In the genomic region with DNA sequence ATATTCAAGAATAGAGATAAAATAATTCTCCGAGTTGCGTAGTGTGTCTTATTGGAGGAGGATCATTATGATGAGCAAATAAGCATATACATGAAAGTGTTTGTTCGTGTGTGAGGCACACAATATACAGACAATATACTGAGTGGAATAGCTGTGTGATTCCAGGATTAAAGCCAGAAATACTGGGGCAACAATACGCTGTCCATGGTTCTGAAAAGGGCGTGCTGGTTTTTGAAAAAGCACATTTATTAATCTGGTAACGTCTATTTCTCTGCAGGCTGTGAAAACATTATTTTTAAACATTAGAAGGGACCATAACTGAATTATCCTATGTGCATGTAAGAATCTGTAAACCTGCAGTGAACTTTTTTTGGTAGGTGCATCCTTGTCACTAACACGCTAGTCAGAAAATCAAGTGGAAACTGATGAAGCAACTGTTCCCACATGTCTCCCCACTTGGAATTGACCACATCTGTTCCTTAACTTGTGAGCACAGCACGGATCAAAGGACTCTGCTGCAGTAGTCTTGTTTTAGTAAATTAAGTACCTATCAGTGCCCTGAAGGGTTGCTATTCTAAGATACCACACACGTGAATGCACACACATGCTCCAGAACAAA, we compare ENCODE assay signal across 2 cellular contexts.
TF ChIP-seq lines count a peak whose summit lies in the region.

No MANE protein-coding gene starts in this region.

TF ChIP-seq in GM23338, 12 proteins besides CTCF, POLR2A, EP300 and RAD21:
- TF ChIP-seq EZH2phosphoT487 (IDR thresholded peaks at IDR 0.05; ENCODE audit: unreplicated experiment), result no peak
- TF ChIP-seq, protein P1, sequence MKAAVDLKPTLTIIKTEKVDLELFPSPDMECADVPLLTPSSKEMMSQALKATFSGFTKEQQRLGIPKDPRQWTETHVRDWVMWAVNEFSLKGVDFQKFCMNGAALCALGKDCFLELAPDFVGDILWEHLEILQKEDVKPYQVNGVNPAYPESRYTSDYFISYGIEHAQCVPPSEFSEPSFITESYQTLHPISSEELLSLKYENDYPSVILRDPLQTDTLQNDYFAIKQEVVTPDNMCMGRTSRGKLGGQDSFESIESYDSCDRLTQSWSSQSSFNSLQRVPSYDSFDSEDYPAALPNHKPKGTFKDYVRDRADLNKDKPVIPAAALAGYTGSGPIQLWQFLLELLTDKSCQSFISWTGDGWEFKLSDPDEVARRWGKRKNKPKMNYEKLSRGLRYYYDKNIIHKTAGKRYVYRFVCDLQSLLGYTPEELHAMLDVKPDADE (IDR thresholded peaks at IDR 0.05), result no peak
- TF ChIP-seq, protein P2, sequence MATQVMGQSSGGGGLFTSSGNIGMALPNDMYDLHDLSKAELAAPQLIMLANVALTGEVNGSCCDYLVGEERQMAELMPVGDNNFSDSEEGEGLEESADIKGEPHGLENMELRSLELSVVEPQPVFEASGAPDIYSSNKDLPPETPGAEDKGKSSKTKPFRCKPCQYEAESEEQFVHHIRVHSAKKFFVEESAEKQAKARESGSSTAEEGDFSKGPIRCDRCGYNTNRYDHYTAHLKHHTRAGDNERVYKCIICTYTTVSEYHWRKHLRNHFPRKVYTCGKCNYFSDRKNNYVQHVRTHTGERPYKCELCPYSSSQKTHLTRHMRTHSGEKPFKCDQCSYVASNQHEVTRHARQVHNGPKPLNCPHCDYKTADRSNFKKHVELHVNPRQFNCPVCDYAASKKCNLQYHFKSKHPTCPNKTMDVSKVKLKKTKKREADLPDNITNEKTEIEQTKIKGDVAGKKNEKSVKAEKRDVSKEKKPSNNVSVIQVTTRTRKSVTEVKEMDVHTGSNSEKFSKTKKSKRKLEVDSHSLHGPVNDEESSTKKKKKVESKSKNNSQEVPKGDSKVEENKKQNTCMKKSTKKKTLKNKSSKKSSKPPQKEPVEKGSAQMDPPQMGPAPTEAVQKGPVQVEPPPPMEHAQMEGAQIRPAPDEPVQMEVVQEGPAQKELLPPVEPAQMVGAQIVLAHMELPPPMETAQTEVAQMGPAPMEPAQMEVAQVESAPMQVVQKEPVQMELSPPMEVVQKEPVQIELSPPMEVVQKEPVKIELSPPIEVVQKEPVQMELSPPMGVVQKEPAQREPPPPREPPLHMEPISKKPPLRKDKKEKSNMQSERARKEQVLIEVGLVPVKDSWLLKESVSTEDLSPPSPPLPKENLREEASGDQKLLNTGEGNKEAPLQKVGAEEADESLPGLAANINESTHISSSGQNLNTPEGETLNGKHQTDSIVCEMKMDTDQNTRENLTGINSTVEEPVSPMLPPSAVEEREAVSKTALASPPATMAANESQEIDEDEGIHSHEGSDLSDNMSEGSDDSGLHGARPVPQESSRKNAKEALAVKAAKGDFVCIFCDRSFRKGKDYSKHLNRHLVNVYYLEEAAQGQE (IDR thresholded peaks at IDR 0.05; ENCODE audit: unreplicated experiment), result peak; percentile 87

TF ChIP-seq in endothelial cell of umbilical vein, 7 proteins besides CTCF, POLR2A, EP300 and RAD21:
- no peak for TF ChIP-seq POLR2AphosphoS5 (IDR thresholded peaks at IDR 0.05; ENCODE audit: insufficient read depth, low read depth, low read length)
- no peak for TF ChIP-seq EZH2 (IDR thresholded peaks at IDR 0.05; ENCODE audit: borderline replicate concordance, low read depth, low read length, severe bottlenecking)
- no peak for TF ChIP-seq MYC (IDR thresholded peaks at IDR 0.05; ENCODE audit: low read depth, low read length)
- TF ChIP-seq GATA2 (IDR thresholded peaks at IDR 0.05; ENCODE audit: insufficient read depth, insufficient read length, low read depth, low read length), result no peak
- TF ChIP-seq, protein P3, sequence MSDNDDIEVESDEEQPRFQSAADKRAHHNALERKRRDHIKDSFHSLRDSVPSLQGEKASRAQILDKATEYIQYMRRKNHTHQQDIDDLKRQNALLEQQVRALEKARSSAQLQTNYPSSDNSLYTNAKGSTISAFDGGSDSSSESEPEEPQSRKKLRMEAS (IDR thresholded peaks at IDR 0.05; ENCODE audit: insufficient read depth, insufficient read length), result no peak
- no peak for TF ChIP-seq FOS (IDR thresholded peaks at IDR 0.05; ENCODE audit: borderline replicate concordance, insufficient read depth, low read length)
- TF ChIP-seq JUN (IDR thresholded peaks at IDR 0.05; ENCODE audit: borderline replicate concordance, insufficient read depth, insufficient read length, low read depth), result no peak
TF ChIP-seq in endothelial cell of umbilical vein: peak in this region for 0.
